Comparison of ENCODE assay signal across 19 cellular contexts in genomic region chr11:6677018-6677417, GRCh38. TPM values are rescaled to one million over a fixed set of nuclear protein-coding genes. Genes with fewer than 3 reads are reported as not detected.
DNase-seq lines count a peak whose midpoint lies in the region; TF ChIP-seq lines count a peak whose summit lies in the region.
"Had no signal": no experiment of that assay in that cellular context is flagged by ENCODE, and none has a peak within 500 bp of the region (broad histone marks: within the 10 kb centered on the region; RNA-seq: fewer than 3 reads in every experiment).

No MANE protein-coding gene starts in this region.

- peaks cover 45% of the 10 kb centered on the region for H3K36me3 Mint-ChIP-seq in activated CD4-positive, alpha-beta T cell treated with anti-CD3 and anti-CD28 coated beads, Interleukin-2, amount 10 ng/mL, durations not matched to agents 24 days and 14 days (ENCODE audit: low read depth)

- no peak overlapping the region for H3K27ac ChIP-seq in coronary artery
- H3K27ac ChIP-seq: A549; BLaER1 treated with 17β-estradiol and CSF1 and Interleukin-3, amounts not matched to agents 10 nM and 100 nM; C4-2B had no signal

- no peaks in the 10 kb centered on the region for H3K27me3 Mint-ChIP-seq in activated CD4-positive, alpha-beta T cell treated with anti-CD3 and anti-CD28 coated beads, Interleukin-2, amount 10 ng/mL, durations not matched to agents 24 days and 14 days
- H3K27me3 Mint-ChIP-seq: B cell; CD4-positive, alpha-beta T cell had no signal

- peaks cover 43% of the 10 kb centered on the region for H3K4me1 Mint-ChIP-seq in activated CD4-positive, alpha-beta T cell treated with anti-CD3 and anti-CD28 coated beads, Interleukin-2, amount 10 ng/mL, durations not matched to agents 24 days and 14 days

- no peak overlapping the region for H3K4me3 ChIP-seq in coronary artery
- H3K4me3 ChIP-seq: A549; BLaER1 treated with 17β-estradiol and CSF1 and Interleukin-3, amounts not matched to agents 10 nM and 100 nM had no signal

- H3K4me3 Mint-ChIP-seq in activated CD4-positive, alpha-beta T cell treated with anti-CD3 and anti-CD28 coated beads, Interleukin-2, amount 10 ng/mL, durations not matched to agents 24 days and 14 days: no peak overlapping the region
- H3K4me3 Mint-ChIP-seq: B cell; CD4-positive, alpha-beta T cell; CD8-positive, alpha-beta T cell had no signal

- H3K9me3 Mint-ChIP-seq in activated CD4-positive, alpha-beta T cell treated with anti-CD3 and anti-CD28 coated beads, Interleukin-2, amount 10 ng/mL, durations not matched to agents 24 days and 14 days: peaks cover 11% of the 10 kb centered on the region
- H3K9me3 Mint-ChIP-seq: CD4-positive, alpha-beta T cell; CD8-positive, alpha-beta T cell had no signal

- no peak for TF ChIP-seq CTCF in coronary artery (IDR thresholded peaks at IDR 0.05)

- intact Hi-C loops in activated CD4-positive, alpha-beta T cell treated with anti-CD3 and anti-CD28 coated beads, Interleukin-2, amount 10 ng/mL, durations not matched to agents 24 days and 14 days (cut with micrococcal nuclease): no loop called here

- H3K27ac Mint-ChIP-seq in activated CD4-positive, alpha-beta T cell treated with anti-CD3 and anti-CD28 coated beads, Interleukin-2, amount 10 ng/mL, durations not matched to agents 24 days and 14 days: no peak overlapping the region
- H3K27ac Mint-ChIP-seq: B cell; CD4-positive, alpha-beta T cell; CD8-positive, alpha-beta T cell had no signal

- DNase-seq in activated CD4-positive, alpha-beta T cell treated with anti-CD3 and anti-CD28 coated beads, Interleukin-2, amount 10 ng/mL, durations not matched to agents 24 days and 14 days: peak; percentile 20
- DNase-seq in activated CD4-positive, alpha-beta T cell treated with anti-CD3 and anti-CD28 coated beads for 1 hour: no peak
- peak; percentile 61 for DNase-seq in dermis blood vessel endothelial cell
- DNase-seq in lung microvascular endothelial cell (ENCODE audit: low read depth in 2 of 2): peak; percentile 35 to 55
- no peak for DNase-seq in A172 (ENCODE audit: low spot score)
- no peak for DNase-seq in coronary artery (ENCODE audit: low spot score)
- no peak for DNase-seq in SKM-1 treated with dmso at 0.1 percent for 144 hours (lab: John Stamatoyannopoulos, UW; ENCODE audit: unreplicated experiment)
- DNase-seq: 8988T; AML-193; Caco-2; Calu3; CD4-positive, alpha-beta T cell; CD8-positive, alpha-beta T cell; DMS79 treated with DMSO at 0.1 percent for 48 hours; GF-D8 had no signal

RNA-seq across cellular contexts. Expression of gene MRPL17, which starts 6.1 kb away (rescaled TPM):
- 135 and 146 TPM in 2 replicates for total RNA-seq in activated CD4-positive, alpha-beta T cell treated with anti-CD3 and anti-CD28 coated beads, Interleukin-2, amount 10 ng/mL, durations not matched to agents 24 days and 14 days
- total RNA-seq in dermis blood vessel endothelial cell: 31.2 and 61.6 TPM in 2 replicates
- 44.7 and 47.4 TPM in 2 replicates for total RNA-seq in lung microvascular endothelial cell
- total RNA-seq in A172 (2014; rRNA removed; shearing (Covaris generic)): 121 and 417 TPM in 2 replicates

RNA-seq across cellular contexts. Expression of gene DCHS1, which starts 21.4 kb away (rescaled TPM):
- 0.35 and 0.36 TPM in 2 replicates for total RNA-seq in activated CD4-positive, alpha-beta T cell treated with anti-CD3 and anti-CD28 coated beads, Interleukin-2, amount 10 ng/mL, durations not matched to agents 24 days and 14 days
- total RNA-seq in dermis blood vessel endothelial cell: 61.8 and 81.7 TPM in 2 replicates
- total RNA-seq in lung microvascular endothelial cell: 28.3 and 46.2 TPM in 2 replicates
- 2.3 and 3.8 TPM in 2 replicates for total RNA-seq in A172 (2014; rRNA removed; shearing (Covaris generic))

RNA-seq across cellular contexts. Expression of gene TPP1, which starts 57.8 kb away (rescaled TPM):
- total RNA-seq in activated CD4-positive, alpha-beta T cell treated with anti-CD3 and anti-CD28 coated beads, Interleukin-2, amount 10 ng/mL, durations not matched to agents 24 days and 14 days: 32.2 and 35.2 TPM in 2 replicates
- total RNA-seq in dermis blood vessel endothelial cell: 137 and 197 TPM in 2 replicates
- 61.2 and 69.2 TPM in 2 replicates for total RNA-seq in lung microvascular endothelial cell
- 31.7 and 34.9 TPM in 2 replicates for total RNA-seq in A172 (2014; rRNA removed; shearing (Covaris generic))

Comparison
In these comparisons a context has a peak if more than half of its experiments do, and no peak if none do; other contexts are left out.
1. DNase-seq: peak in activated CD4-positive, alpha-beta T cell treated with anti-CD3 and anti-CD28 coated beads, Interleukin-2, amount 10 ng/mL, durations not matched to agents 24 days and 14 days (single experiment), dermis blood vessel endothelial cell (single experiment) and lung microvascular endothelial cell (2 of 2); none in activated CD4-positive, alpha-beta T cell treated with anti-CD3 and anti-CD28 coated beads for 1 hour (single experiment), A172 (single experiment), coronary artery (single experiment) and SKM-1 treated with dmso at 0.1 percent for 144 hours (single experiment).